In the genomic region with DNA sequence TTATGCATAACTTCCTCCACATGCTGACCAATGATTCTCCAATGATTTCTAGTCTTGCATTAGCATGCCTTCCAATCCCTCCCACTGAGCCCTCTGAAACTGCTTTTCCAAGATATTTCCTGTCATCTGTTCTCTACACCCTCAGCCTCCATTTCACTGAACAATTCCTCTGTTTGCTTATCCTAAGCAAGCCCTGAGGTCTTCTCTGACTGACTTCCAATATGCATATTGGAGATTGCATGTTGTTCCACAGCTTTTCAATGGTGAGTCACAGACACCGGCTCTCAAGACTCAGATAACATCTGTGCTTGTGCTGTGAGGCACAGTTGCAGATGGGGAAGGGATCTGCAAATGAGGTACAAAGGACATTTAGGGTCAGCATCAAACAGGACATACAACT, we compare ENCODE assay signal across 9 cellular contexts.
DNase-seq lines count a peak whose midpoint lies in the region; ATAC-seq, FAIRE-seq and TF ChIP-seq lines count a peak whose summit lies in the region.
"Had no signal": no experiment of that assay in that cellular context is flagged by ENCODE, and none has a peak within 500 bp of the region (broad histone marks: within the 10 kb centered on the region; RNA-seq: fewer than 3 reads in every experiment).

No MANE protein-coding gene starts in this region.

- H3K36me3 ChIP-seq in endothelial cell of umbilical vein (ENCODE audit: control insufficient read depth in 2 of 2, extremely low read depth in 1 of 2, insufficient read depth in 2 of 2, low read length in 2 of 2) (no peaks in the 10 kb centered on the region), osteoblast (ENCODE audit: insufficient read depth, low read length) (no peaks in the 10 kb centered on the region), HAP-1 (replicated peaks) (no peaks in the 10 kb centered on the region), right lobe of liver (no peaks in the 10 kb centered on the region)
- H3K36me3 ChIP-seq: heart left ventricle had no signal

- CTCF ChIA-PET in endothelial cell of umbilical vein (lab: Charles Lee) = interaction anchor here (1.1 kb wide), 1 partner anchor 18 kb away, joined by 4 read pairs; no protein-coding TSS in a partner anchor

- no peak for ATAC-seq in right lobe of liver

- DNase-seq in GM04503 (ENCODE audit: low read depth) (peak; percentile 77), NCI-H460 (ENCODE audit: extremely low read depth, low read depth) (peak; percentile 7), endothelial cell of umbilical vein (ENCODE audit: low read depth, low spot score) (peak; percentile 64), osteoblast (ENCODE audit: insufficient read length, low spot score, missing footprints) (peak; percentile 91), AML-193 (lab: John Stamatoyannopoulos, UW) (no peak), HAP-1 (ENCODE audit: low spot score in 2 of 2) (no peak), right lobe of liver (no peak)
- DNase-seq: heart left ventricle had no signal

- H3K4me1 ChIP-seq in endothelial cell of umbilical vein (ENCODE audit: control insufficient read depth, extremely low read depth, insufficient read depth, low read length) = peaks cover 7% of the 10 kb centered on the region
- H3K4me1 ChIP-seq in osteoblast (ENCODE audit: insufficient read depth, low read length) = peaks cover 23% of the 10 kb centered on the region
- H3K4me1 ChIP-seq in HAP-1 = no peaks in the 10 kb centered on the region
- peaks cover 0 to 5% (median 0%) of the 10 kb centered on the region in 4 donors for H3K4me1 ChIP-seq in right lobe of liver

- H3K27ac ChIP-seq in endothelial cell of umbilical vein (ENCODE audit: insufficient read depth, low read depth, low read length) (no peak overlapping the region), osteoblast (ENCODE audit: low read depth, low read length) (no peak overlapping the region), right lobe of liver (no peak overlapping the region)

- no peaks in the 10 kb centered on the region for H3K9me1 ChIP-seq in endothelial cell of umbilical vein (replicated peaks; ENCODE audit: control insufficient read depth, extremely low read depth, insufficient read depth, low read length)

- 25% methylated on average over 1 of the region's 1 CpG for WGBS in right lobe of liver (ENCODE audit: insufficient coverage, low coverage, low lambda C conversion rate, missing lambda C conversion rate)

- peak; percentile 73 for FAIRE-seq in endothelial cell of umbilical vein (lab: Jason Lieb, UNC)

- no peak overlapping the region for H2AFZ ChIP-seq in endothelial cell of umbilical vein (ENCODE audit: low read depth, low read length)
- H2AFZ ChIP-seq in osteoblast (ENCODE audit: low read length) = no peak overlapping the region

- TF ChIP-seq POLR2A in endothelial cell of umbilical vein (IDR thresholded peaks at IDR 0.05; ENCODE audit: low read depth, low read length) (no peak), right lobe of liver (IDR thresholded peaks at IDR 0.05) (no peak)

- H3K9me3 ChIP-seq in endothelial cell of umbilical vein (replicated peaks; ENCODE audit: control insufficient read depth, insufficient read depth, low read length) = no peaks in the 10 kb centered on the region
- no peaks in the 10 kb centered on the region for H3K9me3 ChIP-seq in osteoblast (ENCODE audit: low read depth, low read length)
- no peaks in the 10 kb centered on the region for H3K9me3 ChIP-seq in HAP-1
- H3K9me3 ChIP-seq in right lobe of liver = no peaks in the 10 kb centered on the region
- H3K9me3 ChIP-seq: heart left ventricle had no signal

- H3K9ac ChIP-seq in endothelial cell of umbilical vein (replicated peaks; ENCODE audit: extremely low read depth, insufficient read depth, low read length) = no peak overlapping the region

- no peak overlapping the region for H3K4me3 ChIP-seq in endothelial cell of umbilical vein (replicated peaks in 1 of 3; ENCODE audit: insufficient read depth in 1 of 3, low read depth in 1 of 3, low read length in 3 of 3)
- H3K4me3 ChIP-seq in osteoblast (ENCODE audit: insufficient read depth, low read length) = no peak overlapping the region
- no peak overlapping the region for H3K4me3 ChIP-seq in HAP-1
- no peak overlapping the region for H3K4me3 ChIP-seq in right lobe of liver
- H3K4me3 ChIP-seq: heart left ventricle, smooth muscle cell had no signal

- H3K27me3 ChIP-seq in endothelial cell of umbilical vein (ENCODE audit: control insufficient read depth in 2 of 2, insufficient read depth in 2 of 2, low read length in 2 of 2) (no peaks in the 10 kb centered on the region), osteoblast (ENCODE audit: insufficient read depth, low read length) (no peaks in the 10 kb centered on the region), HAP-1 (ENCODE audit: low read depth) (no peaks in the 10 kb centered on the region), right lobe of liver (no peaks in the 10 kb centered on the region)
- H3K27me3 ChIP-seq: heart left ventricle had no signal

- no peaks in the 10 kb centered on the region for H4K20me1 ChIP-seq in endothelial cell of umbilical vein (replicated peaks; ENCODE audit: control insufficient read depth, extremely low read depth, insufficient read depth, low read length)
- H4K20me1 ChIP-seq in osteoblast (ENCODE audit: insufficient read depth, low read length) = no peaks in the 10 kb centered on the region

- BruUV-seq in endothelial cell of umbilical vein (replicated peaks; lab: Mats Ljungman, UMichigan) = no TSS peak

- POLR2A ChIA-PET in endothelial cell of umbilical vein (lab: Charles Lee) = no interaction called here

- dilution Hi-C loops in endothelial cell of umbilical vein (cut with MboI; ENCODE audit: extremely low pct_ligation_motif_present, low sequenced_read_pairs) = no loop called here

- TF ChIP-seq CTCF in endothelial cell of umbilical vein (IDR thresholded peaks at IDR 0.05; ENCODE audit: extremely low read depth in 1 of 2, insufficient read depth in 1 of 2, low read depth in 1 of 2, low read length in 2 of 2) (no peak), osteoblast (IDR thresholded peaks at IDR 0.05; ENCODE audit: extremely low read depth, low read depth, low read length) (no peak), right lobe of liver (IDR thresholded peaks at IDR 0.05) (no peak)

- H3K4me2 ChIP-seq in endothelial cell of umbilical vein (ENCODE audit: insufficient read depth, low read length) (no peak overlapping the region), osteoblast (ENCODE audit: insufficient read depth, low read length) (peak overlapping the region; percentile 13)
- H3K4me2 ChIP-seq: smooth muscle cell had no signal

- in situ Hi-C loops in HAP-1 (cut with MboI; ENCODE audit: low sequenced_read_pairs) = no loop called here

- intact Hi-C loops in endothelial cell of umbilical vein (cut with micrococcal nuclease) (no loop called here), right lobe of liver (cut with DNase I) (no loop called here)

- H3K79me2 ChIP-seq in endothelial cell of umbilical vein (ENCODE audit: control insufficient read depth, insufficient read depth, low read length) = no peaks in the 10 kb centered on the region
- no peaks in the 10 kb centered on the region for H3K79me2 ChIP-seq in osteoblast (ENCODE audit: insufficient read depth, low read length)

TF ChIP-seq in endothelial cell of umbilical vein, 7 proteins besides CTCF, POLR2A, EP300 and RAD21:
- no peak for TF ChIP-seq POLR2AphosphoS5 (IDR thresholded peaks at IDR 0.05; ENCODE audit: insufficient read depth, low read depth, low read length)
- no peak for TF ChIP-seq EZH2 (IDR thresholded peaks at IDR 0.05; ENCODE audit: borderline replicate concordance, low read depth, low read length, severe bottlenecking)
- TF ChIP-seq JUN (IDR thresholded peaks at IDR 0.05; ENCODE audit: borderline replicate concordance, insufficient read depth, insufficient read length, low read depth) = no peak
- TF ChIP-seq GATA2 (IDR thresholded peaks at IDR 0.05; ENCODE audit: insufficient read depth, insufficient read length, low read depth, low read length) = peak; percentile 91
- peak; percentile 43 for TF ChIP-seq FOS (IDR thresholded peaks at IDR 0.05; ENCODE audit: borderline replicate concordance, insufficient read depth, low read length)
- TF ChIP-seq MYC (IDR thresholded peaks at IDR 0.05; ENCODE audit: low read depth, low read length) = no peak
- no peak for TF ChIP-seq MAX (IDR thresholded peaks at IDR 0.05; ENCODE audit: insufficient read depth, insufficient read length)

Comparison
In these comparisons a context has a peak if more than half of its experiments do, and no peak if none do; other contexts are left out.
1. DNase-seq: peak in GM04503 (single experiment), NCI-H460 (single experiment), endothelial cell of umbilical vein (single experiment) and osteoblast (single experiment); none in AML-193 (0 of 2), HAP-1 (0 of 2) and right lobe of liver (0 of 3).